In the genomic region with DNA sequence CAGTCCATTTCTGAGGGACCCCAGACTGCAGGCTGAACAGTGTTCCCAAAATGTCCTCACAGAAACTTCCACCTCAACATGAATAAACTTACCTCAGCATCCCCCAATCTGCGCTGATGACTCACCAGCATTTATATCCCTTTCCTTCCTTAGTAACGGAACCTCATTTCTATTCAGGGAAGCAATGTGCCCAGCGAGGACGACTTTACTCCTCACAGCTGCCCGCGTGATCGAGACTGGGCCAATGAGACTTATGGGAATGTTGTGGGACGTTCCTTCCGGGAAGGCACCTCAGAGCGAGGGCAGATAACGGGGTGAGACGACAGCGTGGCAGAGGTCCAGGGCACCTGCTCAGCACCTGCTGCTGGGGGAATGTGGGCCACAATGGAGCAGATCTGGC, we compare ENCODE assay signal across 12 cellular contexts.
DNase-seq lines count a peak whose midpoint lies in the region; ATAC-seq, FAIRE-seq and TF ChIP-seq lines count a peak whose summit lies in the region.
"Had no signal": no experiment of that assay in that cellular context is flagged by ENCODE, and none has a peak within 500 bp of the region (broad histone marks: within the 10 kb centered on the region; RNA-seq: fewer than 3 reads in every experiment).

No MANE protein-coding gene starts in this region.

- DNase-seq in COLO668 (lab: John Stamatoyannopoulos, UW; ENCODE audit: unreplicated experiment) (peak; percentile 89), NCI-H2171 treated with DMSO at 0.1 percent for 48 hours (lab: John Stamatoyannopoulos, UW) (peak; percentile 72), endothelial cell of umbilical vein (ENCODE audit: low read depth, low spot score) (peak; percentile 98), nephron progenitor cell (no peak), EL (no peak), neural progenitor cell (ENCODE audit: low spot score) (no peak)
- DNase-seq in activated T-cell treated with anti-CD3 and anti-CD28 coated beads, Interleukin-2, amount 50 U/mL, for 4 hours = no peak
- DNase-seq in stimulated activated CD4-positive, alpha-beta T cell treated with anti-CD3 and anti-CD28 coated beads, Interleukin-2, amount 100 ng/mL, for 24 hours = no peak
- DNase-seq: midbrain, NCI-H1417 treated with DMSO at 0.1 percent for 48 hours had no signal

- H3K9me3 ChIP-seq in endothelial cell of umbilical vein (replicated peaks; ENCODE audit: control insufficient read depth, insufficient read depth, low read length) = no peaks in the 10 kb centered on the region
- H3K9me3 ChIP-seq in neural progenitor cell (ENCODE audit: low read depth) = no peaks in the 10 kb centered on the region

- POLR2A ChIA-PET in endothelial cell of umbilical vein (lab: Charles Lee) = interaction anchor here (1.0 kb wide), 1 partner anchor 15 kb away, joined by 3 read pairs; no protein-coding TSS in a partner anchor

- no peaks in the 10 kb centered on the region for H3F3A ChIP-seq in neural progenitor cell (ENCODE audit: low read depth)

- no peak for ATAC-seq in activated T-cell treated with anti-CD3 and anti-CD28 coated beads, Interleukin-2, amount 50 U/mL, for 4 hours
- ATAC-seq: WTC11 had no signal

- no peaks in the 10 kb centered on the region for H3K9me1 ChIP-seq in endothelial cell of umbilical vein (replicated peaks; ENCODE audit: control insufficient read depth, extremely low read depth, insufficient read depth, low read length)

- CTCF ChIA-PET in endothelial cell of umbilical vein (lab: Charles Lee) = interaction anchor here (0.7 to 2.4 kb wide), 6 partner anchors 9 to 167 kb away, joined by 3 to 10 read pairs (median 6); no protein-coding TSS in a partner anchor

- no peak for TF ChIP-seq POLR2A in endothelial cell of umbilical vein (IDR thresholded peaks at IDR 0.05; ENCODE audit: low read depth, low read length)

- H4K20me1 ChIP-seq in endothelial cell of umbilical vein (replicated peaks; ENCODE audit: control insufficient read depth, extremely low read depth, insufficient read depth, low read length) = no peaks in the 10 kb centered on the region
- H4K20me1 ChIP-seq in neural progenitor cell (ENCODE audit: low read depth) = peaks cover 3% of the 10 kb centered on the region

- TF ChIP-seq CTCF in endothelial cell of umbilical vein (IDR thresholded peaks at IDR 0.05; ENCODE audit: extremely low read depth in 1 of 2, insufficient read depth in 1 of 2, low read depth in 1 of 2, low read length in 2 of 2) (no peak), nephron progenitor cell (IDR thresholded peaks at IDR 0.05) (no peak), neural progenitor cell (IDR thresholded peaks at IDR 0.05) (no peak)

- peaks cover 0 to 5% of the 10 kb centered on the region in 2 experiments for H3K36me3 ChIP-seq in endothelial cell of umbilical vein (ENCODE audit: control insufficient read depth in 2 of 2, extremely low read depth in 1 of 2, insufficient read depth in 2 of 2, low read length in 2 of 2)
- no peaks in the 10 kb centered on the region for H3K36me3 ChIP-seq in neural progenitor cell

- H3K27me3 Mint-ChIP-seq in nephron progenitor cell (ENCODE audit: low read depth, poor library complexity) = no peaks in the 10 kb centered on the region
- no peaks in the 10 kb centered on the region for H3K27me3 Mint-ChIP-seq in activated T-cell treated with anti-CD3 and anti-CD28 coated beads, Interleukin-2, amount 50 U/mL, for 4 hours (ENCODE audit: low read depth)
- H3K27me3 Mint-ChIP-seq in neural progenitor cell (ENCODE audit: insufficient read depth, low read depth) = no peaks in the 10 kb centered on the region
- H3K27me3 Mint-ChIP-seq: B cell had no signal

- H3K27ac Mint-ChIP-seq in nephron progenitor cell (peak overlapping the region; percentile 13), neural progenitor cell (no peak overlapping the region)
- H3K27ac Mint-ChIP-seq: B cell, WTC11 had no signal

- H3K4me2 ChIP-seq in endothelial cell of umbilical vein (ENCODE audit: insufficient read depth, low read length) = peak overlapping the region; percentile 77
- H3K4me2 ChIP-seq in neural progenitor cell = no peak overlapping the region

- intact Hi-C loops in endothelial cell of umbilical vein (cut with micrococcal nuclease) = loop anchor here (1.0 to 2.0 kb wide), 3 partner anchors 20 to 139 kb away; no protein-coding TSS in a partner anchor

- H3K9me3 Mint-ChIP-seq in nephron progenitor cell (no peaks in the 10 kb centered on the region), neural progenitor cell (no peaks in the 10 kb centered on the region)
- H3K9me3 Mint-ChIP-seq in activated T-cell treated with anti-CD3 and anti-CD28 coated beads, Interleukin-2, amount 50 U/mL, for 4 hours = no peaks in the 10 kb centered on the region
- H3K9me3 Mint-ChIP-seq: WTC11 had no signal

- H3K4me3 Mint-ChIP-seq in nephron progenitor cell (no peak overlapping the region), neural progenitor cell (no peak overlapping the region)
- no peak overlapping the region for H3K4me3 Mint-ChIP-seq in activated T-cell treated with anti-CD3 and anti-CD28 coated beads, Interleukin-2, amount 50 U/mL, for 4 hours
- H3K4me3 Mint-ChIP-seq: B cell, WTC11 had no signal

- H3K79me2 ChIP-seq in endothelial cell of umbilical vein (ENCODE audit: control insufficient read depth, insufficient read depth, low read length) (peaks cover 10% of the 10 kb centered on the region), neural progenitor cell (ENCODE audit: low read depth) (no peaks in the 10 kb centered on the region)

- H3K27ac ChIP-seq in endothelial cell of umbilical vein (ENCODE audit: insufficient read depth, low read depth, low read length) (peak overlapping the region; percentile 88), neural progenitor cell (no peak overlapping the region)

- H3K9ac ChIP-seq in endothelial cell of umbilical vein (replicated peaks; ENCODE audit: extremely low read depth, insufficient read depth, low read length) = peak overlapping the region; percentile 37
- no peak overlapping the region for H3K9ac ChIP-seq in neural progenitor cell

- H2AFZ ChIP-seq in endothelial cell of umbilical vein (ENCODE audit: low read depth, low read length) = no peak overlapping the region
- no peak overlapping the region for H2AFZ ChIP-seq in neural progenitor cell (replicated peaks)

- peak; percentile 100 for FAIRE-seq in endothelial cell of umbilical vein (lab: Jason Lieb, UNC)

- H3K4me1 ChIP-seq in endothelial cell of umbilical vein (ENCODE audit: control insufficient read depth, extremely low read depth, insufficient read depth, low read length) (peaks cover 31% of the 10 kb centered on the region), neural progenitor cell (no peaks in the 10 kb centered on the region)

- H3K36me3 Mint-ChIP-seq in nephron progenitor cell (ENCODE audit: low read depth) (peaks cover 24% of the 10 kb centered on the region), neural progenitor cell (peaks cover 20% of the 10 kb centered on the region)
- H3K36me3 Mint-ChIP-seq in activated T-cell treated with anti-CD3 and anti-CD28 coated beads, Interleukin-2, amount 50 U/mL, for 4 hours (ENCODE audit: insufficient read depth) = peaks cover 22% of the 10 kb centered on the region

- H3K27me3 ChIP-seq in endothelial cell of umbilical vein (ENCODE audit: control insufficient read depth in 2 of 2, insufficient read depth in 2 of 2, low read length in 2 of 2) (no peaks in the 10 kb centered on the region), neural progenitor cell (no peaks in the 10 kb centered on the region)

- BruUV-seq in endothelial cell of umbilical vein (replicated peaks; lab: Mats Ljungman, UMichigan) = no TSS peak

- dilution Hi-C loops in endothelial cell of umbilical vein (cut with MboI; ENCODE audit: extremely low pct_ligation_motif_present, low sequenced_read_pairs) = no loop called here

- H3K4me1 Mint-ChIP-seq in nephron progenitor cell = peaks cover 23% of the 10 kb centered on the region
- H3K4me1 Mint-ChIP-seq in activated T-cell treated with anti-CD3 and anti-CD28 coated beads, Interleukin-2, amount 50 U/mL, for 4 hours (ENCODE audit: low read depth) = no peaks in the 10 kb centered on the region
- peaks cover 8% of the 10 kb centered on the region for H3K4me1 Mint-ChIP-seq in neural progenitor cell
- H3K4me1 Mint-ChIP-seq: WTC11 had no signal

- H3K4me3 ChIP-seq in endothelial cell of umbilical vein (replicated peaks in 1 of 3; ENCODE audit: insufficient read depth in 1 of 3, low read depth in 1 of 3, low read length in 3 of 3) (peak overlapping the region in 1 of 3 experiments; percentile 10), neural progenitor cell (no peak overlapping the region)

TF ChIP-seq in endothelial cell of umbilical vein, 7 proteins besides CTCF, POLR2A, EP300 and RAD21:
- TF ChIP-seq MAX (IDR thresholded peaks at IDR 0.05; ENCODE audit: insufficient read depth, insufficient read length) (peak; percentile 91), JUN (IDR thresholded peaks at IDR 0.05; ENCODE audit: borderline replicate concordance, insufficient read depth, insufficient read length, low read depth) (peak; percentile 96), FOS (IDR thresholded peaks at IDR 0.05; ENCODE audit: borderline replicate concordance, insufficient read depth, low read length) (peak; percentile 86), GATA2 (IDR thresholded peaks at IDR 0.05; ENCODE audit: insufficient read depth, insufficient read length, low read depth, low read length) (peak; percentile 76), POLR2AphosphoS5 (IDR thresholded peaks at IDR 0.05; ENCODE audit: insufficient read depth, low read depth, low read length) (no peak)

Comparison
In these comparisons a context has a peak if more than half of its experiments do, and no peak if none do; other contexts are left out.
1. DNase-seq: peak in COLO668 (single experiment), NCI-H2171 treated with DMSO at 0.1 percent for 48 hours (single experiment) and endothelial cell of umbilical vein (single experiment); none in nephron progenitor cell (single experiment), activated T-cell treated with anti-CD3 and anti-CD28 coated beads, Interleukin-2, amount 50 U/mL, for 4 hours (single experiment), stimulated activated CD4-positive, alpha-beta T cell treated with anti-CD3 and anti-CD28 coated beads, Interleukin-2, amount 100 ng/mL, for 24 hours (0 of 2), EL (single experiment) and neural progenitor cell (single experiment).